ENCODE assay signal across 18 cellular contexts in genomic region chr2:99956232-99957030, GRCh38.
A peak's percentile ranks its signal among the peaks of the same experiment; 100 is the strongest.
DNase-seq lines count a peak whose midpoint lies in the region; ATAC-seq and TF ChIP-seq lines count a peak whose summit lies in the region.
"Had no signal": no experiment of that assay in that cellular context is flagged by ENCODE, and none has a peak within 500 bp of the region (broad histone marks: within the 10 kb centered on the region; RNA-seq: fewer than 3 reads in every experiment).

No MANE protein-coding gene starts in this region.

- H2AFZ ChIP-seq in Karpas-422 (ENCODE audit: low read length), result no peak overlapping the region
- H2AFZ ChIP-seq: GM23248 had no signal

- no peaks in the 10 kb centered on the region for H4K20me1 ChIP-seq in Karpas-422 (ENCODE audit: insufficient read depth, low read depth, low read length)

- H3K79me2 ChIP-seq in Karpas-422 (ENCODE audit: low read length), result peaks cover 5% of the 10 kb centered on the region; the same call in 1 of the 2 replicates

- no peak overlapping the region for H3K9ac ChIP-seq in Karpas-422 (ENCODE audit: low read length)
- H3K9ac ChIP-seq: GM23248 had no signal

- H3K27ac ChIP-seq in Karpas-422 (ENCODE audit: low read length), result peak overlapping the region; percentile 24; the same call in 1 of the 2 replicates
- no peak overlapping the region for H3K27ac ChIP-seq in esophagus muscularis mucosa (replicated peaks in 1 of 4)
- no peak overlapping the region for H3K27ac ChIP-seq in substantia nigra (ENCODE audit: low read depth, low read length, poor library complexity, severe bottlenecking)
- H3K27ac ChIP-seq: GM23248 had no signal

- no peak overlapping the region for H3K4me3 Mint-ChIP-seq in stimulated activated memory B cell treated with anti-CD40 and anti-IgM and Interleukin-4, amounts not matched to agents 10 μg/mL and 1 μg/mL and 100 μg/mL, for 72 hours
- H3K4me3 Mint-ChIP-seq: CD4-positive, alpha-beta T cell had no signal

- 86% methylated on average over 6 of the region's 6 CpGs for WGBS in esophagus muscularis mucosa

- peak; percentile 65 for ATAC-seq in stimulated activated memory B cell treated with anti-CD40 and anti-IgM and Interleukin-4, amounts not matched to agents 10 μg/mL and 1 μg/mL and 100 μg/mL, for 72 hours
- no peak for ATAC-seq in HG03097 (IDR thresholded peaks at IDR 0.05; ENCODE audit: low FRiP score, unreplicated experiment)

- peaks cover 38% of the 10 kb centered on the region for H3K4me1 Mint-ChIP-seq in stimulated activated memory B cell treated with anti-CD40 and anti-IgM and Interleukin-4, amounts not matched to agents 10 μg/mL and 1 μg/mL and 100 μg/mL, for 72 hours

- no peaks in the 10 kb centered on the region for H3K9me3 ChIP-seq in Karpas-422 (ENCODE audit: low read length)
- no peaks in the 10 kb centered on the region for H3K9me3 ChIP-seq in esophagus muscularis mucosa

- H3K4me2 ChIP-seq in Karpas-422 (ENCODE audit: low read depth, low read length, poor library complexity, severe bottlenecking), result peak overlapping the region; percentile 12

- intact Hi-C loops in esophagus muscularis mucosa (cut with DNase I), result no loop called here

- H3K36me3 ChIP-seq in Karpas-422 (ENCODE audit: insufficient read depth, low read length) (no peaks in the 10 kb centered on the region), esophagus muscularis mucosa (no peaks in the 10 kb centered on the region)

- H3K27ac Mint-ChIP-seq in stimulated activated memory B cell treated with anti-CD40 and anti-IgM and Interleukin-4, amounts not matched to agents 10 μg/mL and 1 μg/mL and 100 μg/mL, for 72 hours, result peak overlapping the region; percentile 63
- H3K27ac Mint-ChIP-seq: CD4-positive, alpha-beta T cell; IgD-negative memory B cell had no signal

- no peak for TF ChIP-seq CTCF in esophagus muscularis mucosa (IDR thresholded peaks at IDR 0.05)

- TF ChIP-seq EP300 in esophagus muscularis mucosa (IDR thresholded peaks at IDR 0.05), result no peak

- H3K4me1 ChIP-seq in Karpas-422 (ENCODE audit: low read length) (peaks cover 20% of the 10 kb centered on the region), esophagus muscularis mucosa (peaks cover 0 to 11% (median 10%) of the 10 kb centered on the region in 4 donors)

- H3K4me3 ChIP-seq in Karpas-422 (ENCODE audit: low read length), result no peak overlapping the region
- no peak overlapping the region for H3K4me3 ChIP-seq in esophagus muscularis mucosa
- H3K4me3 ChIP-seq: GM23248 had no signal

- H3K27me3 ChIP-seq in Karpas-422 (ENCODE audit: low read length) (no peaks in the 10 kb centered on the region), esophagus muscularis mucosa (no peaks in the 10 kb centered on the region)

- no peaks in the 10 kb centered on the region for H3K9me3 Mint-ChIP-seq in stimulated activated memory B cell treated with anti-CD40 and anti-IgM and Interleukin-4, amounts not matched to agents 10 μg/mL and 1 μg/mL and 100 μg/mL, for 72 hours
- H3K9me3 Mint-ChIP-seq: CD4-positive, alpha-beta T cell; IgD-negative memory B cell had no signal

- H3K27me3 Mint-ChIP-seq in stimulated activated memory B cell treated with anti-CD40 and anti-IgM and Interleukin-4, amounts not matched to agents 10 μg/mL and 1 μg/mL and 100 μg/mL, for 72 hours, result no peaks in the 10 kb centered on the region
- H3K27me3 Mint-ChIP-seq: CD4-positive, alpha-beta T cell; IgD-negative memory B cell had no signal

- DNase-seq in Karpas-422 (peak; percentile 69), NOMO-1 treated with DMSO at 0.1 percent for 48 hours (lab: John Stamatoyannopoulos, UW; ENCODE audit: unreplicated experiment) (peak; percentile 74), esophagus muscularis mucosa (ENCODE audit: extremely low spot score) (peak; percentile 64), substantia nigra (lab: John Stamatoyannopoulos, UW) (no peak), NCI-H2081 treated with DMSO at 0.1 percent for 48 hours (lab: John Stamatoyannopoulos, UW) (no peak)
- DNase-seq: Calu3; CD4-positive, alpha-beta T cell; DMS53; GM23248; HCEC 1CT; NCI-H1436 treated with DMSO at 0.1 percent for 48 hours; NCI-H2081; NCI-H510A treated with DMSO at 0.1 percent for 48 hours; NCI-H82; SHP77 treated with DMSO at 0.1 percent for 48 hours had no signal

- peaks cover 30% of the 10 kb centered on the region for H3K36me3 Mint-ChIP-seq in stimulated activated memory B cell treated with anti-CD40 and anti-IgM and Interleukin-4, amounts not matched to agents 10 μg/mL and 1 μg/mL and 100 μg/mL, for 72 hours

- TF ChIP-seq POLR2A in esophagus muscularis mucosa (IDR thresholded peaks at IDR 0.05; ENCODE audit: low read depth), result no peak

- H3K9me2 ChIP-seq in Karpas-422 (replicated peaks; ENCODE audit: insufficient read depth, low read length), result no peaks in the 10 kb centered on the region

Comparison
In these comparisons a context has a peak if more than half of its experiments do, and no peak if none do; other contexts are left out.
1. DNase-seq: peak in Karpas-422 (single experiment), NOMO-1 treated with DMSO at 0.1 percent for 48 hours (single experiment) and esophagus muscularis mucosa (single experiment); none in substantia nigra (0 of 49) and NCI-H2081 treated with DMSO at 0.1 percent for 48 hours (single experiment).